In genomic region chr17:9703781-9704082, GRCh38 we compare ENCODE assay signal across 33 cellular contexts. TPM values are rescaled to one million over a fixed set of nuclear protein-coding genes. Genes with fewer than 3 reads are reported as not detected.
"Had no signal": no experiment of that assay in that cellular context is flagged by ENCODE, and none has a peak within 500 bp of the region (broad histone marks: within the 10 kb centered on the region; RNA-seq: fewer than 3 reads in every experiment).

No MANE protein-coding gene starts in this region.

- H3K36me3 ChIP-seq: ascending aorta, breast epithelium, cardiac muscle cell, colonic mucosa, esophagus muscularis mucosa, gastrocnemius medialis, heart left ventricle had no signal

- H3K27me3 ChIP-seq: ascending aorta, breast epithelium, cardiac muscle cell, colonic mucosa, dorsolateral prefrontal cortex, foreskin keratinocyte, gastrocnemius medialis had no signal

- H3K9me3 Mint-ChIP-seq: activated CD4-positive, alpha-beta memory T cell treated with anti-CD3 and anti-CD28 coated beads, Interleukin-2, amount 10 ng/mL, durations not matched to agents 7 days and 5 days; activated CD4-positive, alpha-beta T cell treated with anti-CD3 and anti-CD28 coated beads, Interleukin-2, amount 10 ng/mL, durations not matched to agents 7 days and 5 days; activated naive CD4-positive, alpha-beta T cell treated with anti-CD3 and anti-CD28 coated beads, Interleukin-2, amount 10 ng/mL, durations not matched to agents 7 days and 5 days; activated naive CD4-positive, alpha-beta T cell treated with anti-CD3 and anti-CD28 coated beads, Interleukin-2, amount 50 U/mL, for 72 hours; activated naive CD8-positive, alpha-beta T cell treated with anti-CD3 and anti-CD28 coated beads, Interleukin-2, amount 10 ng/mL, durations not matched to agents 7 days and 5 days; activated T-cell treated with anti-CD3 and anti-CD28 coated beads, Interleukin-2, amount 50 U/mL, for 24 hours; activated T-cell treated with anti-CD3 and anti-CD28 coated beads, Interleukin-2, amount 50 U/mL, for 72 hours; brain; dendritic cell treated with granulocyte-macrophage colony-stimulating factor and Interleukin-4, amounts not matched to agents 40 ng/mL and 50 ng/mL, for 4 days; T-helper 1 cell treated with Interleukin-12 subunit alpha and Interleukin-12 subunit beta and Interleukin-4 antibody, amounts not matched to agents 30 μg/mL and 1 μg/mL, for 36 hours; T-helper 2 cell treated with Interferon-gamma antibody and Interleukin-4, amounts not matched to agents 5 μg/mL and 100 μg/mL, for 36 hours had no signal

- H3K4me3 Mint-ChIP-seq: activated CD4-positive, alpha-beta memory T cell treated with anti-CD3 and anti-CD28 coated beads, Interleukin-2, amount 10 ng/mL, durations not matched to agents 7 days and 5 days; activated CD4-positive, alpha-beta T cell treated with anti-CD3 and anti-CD28 coated beads, Interleukin-2, amount 10 ng/mL, durations not matched to agents 7 days and 5 days; activated naive CD4-positive, alpha-beta T cell treated with anti-CD3 and anti-CD28 coated beads, Interleukin-2, amount 10 ng/mL, durations not matched to agents 7 days and 5 days; activated naive CD8-positive, alpha-beta T cell treated with anti-CD3 and anti-CD28 coated beads, Interleukin-2, amount 10 ng/mL, durations not matched to agents 7 days and 5 days; activated T-cell treated with anti-CD3 and anti-CD28 coated beads, Interleukin-2, amount 50 U/mL, for 24 hours; activated T-cell treated with anti-CD3 and anti-CD28 coated beads, Interleukin-2, amount 50 U/mL, for 72 hours; brain; dendritic cell treated with granulocyte-macrophage colony-stimulating factor and Interleukin-4, amounts not matched to agents 40 ng/mL and 50 ng/mL, for 4 days; T-helper 1 cell treated with Interleukin-12 subunit alpha and Interleukin-12 subunit beta and Interleukin-4 antibody, amounts not matched to agents 30 μg/mL and 1 μg/mL, for 36 hours; T-helper 2 cell treated with Interferon-gamma antibody and Interleukin-4, amounts not matched to agents 5 μg/mL and 100 μg/mL, for 36 hours had no signal

- H3K4me3 ChIP-seq: ascending aorta, breast epithelium, cardiac muscle cell, colonic mucosa, dorsolateral prefrontal cortex, esophagus muscularis mucosa, gastrocnemius medialis, heart left ventricle had no signal

- H3K27ac Mint-ChIP-seq: activated CD4-positive, alpha-beta memory T cell treated with anti-CD3 and anti-CD28 coated beads, Interleukin-2, amount 10 ng/mL, durations not matched to agents 7 days and 5 days; activated CD4-positive, alpha-beta T cell treated with anti-CD3 and anti-CD28 coated beads, Interleukin-2, amount 10 ng/mL, durations not matched to agents 7 days and 5 days; activated naive CD4-positive, alpha-beta T cell treated with anti-CD3 and anti-CD28 coated beads, Interleukin-2, amount 10 ng/mL, durations not matched to agents 7 days and 5 days; activated naive CD4-positive, alpha-beta T cell treated with anti-CD3 and anti-CD28 coated beads, Interleukin-2, amount 50 U/mL, for 72 hours; activated naive CD8-positive, alpha-beta T cell treated with anti-CD3 and anti-CD28 coated beads, Interleukin-2, amount 10 ng/mL, durations not matched to agents 7 days and 5 days; activated T-cell treated with anti-CD3 and anti-CD28 coated beads, Interleukin-2, amount 50 U/mL, for 24 hours; activated T-cell treated with anti-CD3 and anti-CD28 coated beads, Interleukin-2, amount 50 U/mL, for 72 hours; brain; dendritic cell treated with granulocyte-macrophage colony-stimulating factor and Interleukin-4, amounts not matched to agents 40 ng/mL and 50 ng/mL, for 4 days; T-helper 1 cell treated with Interleukin-12 subunit alpha and Interleukin-12 subunit beta and Interleukin-4 antibody, amounts not matched to agents 30 μg/mL and 1 μg/mL, for 36 hours; T-helper 2 cell treated with Interferon-gamma antibody and Interleukin-4, amounts not matched to agents 5 μg/mL and 100 μg/mL, for 36 hours had no signal

- H3K4me1 Mint-ChIP-seq: activated CD4-positive, alpha-beta T cell treated with anti-CD3 and anti-CD28 coated beads, Interleukin-2, amount 10 ng/mL, durations not matched to agents 7 days and 5 days; activated naive CD4-positive, alpha-beta T cell treated with anti-CD3 and anti-CD28 coated beads, Interleukin-2, amount 10 ng/mL, durations not matched to agents 7 days and 5 days; activated naive CD8-positive, alpha-beta T cell treated with anti-CD3 and anti-CD28 coated beads, Interleukin-2, amount 10 ng/mL, durations not matched to agents 7 days and 5 days; brain had no signal

- DNase-seq: activated CD4-positive, alpha-beta memory T cell treated with anti-CD3 and anti-CD28 coated beads, Interleukin-2, amount 10 ng/mL, durations not matched to agents 7 days and 5 days; activated CD4-positive, alpha-beta T cell treated with anti-CD3 and anti-CD28 coated beads for 1 hour; activated CD4-positive, alpha-beta T cell treated with anti-CD3 and anti-CD28 coated beads for 4 hours; activated CD4-positive, alpha-beta T cell treated with anti-CD3 and anti-CD28 coated beads, Interleukin-2, amount 10 ng/mL, durations not matched to agents 7 days and 5 days; activated CD4-positive, alpha-beta T cell treated with anti-CD3 and anti-CD28 coated beads, Interleukin-2, amount 50 U/mL, for 4 hours; activated CD8-positive, alpha-beta memory T cell treated with anti-CD3 and anti-CD28 coated beads, Interleukin-2, amount 50 U/mL, for 48 hours; activated gamma-delta T cell; activated naive CD4-positive, alpha-beta T cell; activated naive CD4-positive, alpha-beta T cell treated with anti-CD3 and anti-CD28 coated beads, Interleukin-2, amount 10 ng/mL, durations not matched to agents 7 days and 5 days; activated naive CD8-positive, alpha-beta T cell treated with anti-CD3 and anti-CD28 coated beads, Interleukin-2, amount 10 ng/mL, durations not matched to agents 7 days and 5 days; activated T-cell treated with anti-CD3 and anti-CD28 coated beads for 4 hours; activated T-cell treated with anti-CD3 and anti-CD28 coated beads, Interleukin-2, amount 50 U/mL, for 24 hours; activated T-cell treated with anti-CD3 and anti-CD28 coated beads, Interleukin-2, amount 50 U/mL, for 72 hours; central memory CD4-positive, alpha-beta T cell; cerebellar nuclear complex; colonic mucosa; dorsolateral prefrontal cortex; effector memory CD4-positive, alpha-beta T cell; erythroblast; foreskin keratinocyte; gastrocnemius medialis; glutamatergic neuron; heart left ventricle; T1000 had no signal

- H3K9me3 ChIP-seq: ascending aorta, breast epithelium, colonic mucosa, esophagus muscularis mucosa, gastrocnemius medialis, heart left ventricle had no signal

- H3K27ac ChIP-seq: ascending aorta, breast epithelium, cardiac muscle cell, colonic mucosa, dorsolateral prefrontal cortex, esophagus muscularis mucosa, foreskin keratinocyte, gastrocnemius medialis, heart left ventricle had no signal

- H3K27me3 Mint-ChIP-seq: activated CD4-positive, alpha-beta T cell treated with anti-CD3 and anti-CD28 coated beads, Interleukin-2, amount 10 ng/mL, durations not matched to agents 7 days and 5 days; activated naive CD4-positive, alpha-beta T cell treated with anti-CD3 and anti-CD28 coated beads, Interleukin-2, amount 10 ng/mL, durations not matched to agents 7 days and 5 days; activated naive CD8-positive, alpha-beta T cell treated with anti-CD3 and anti-CD28 coated beads, Interleukin-2, amount 10 ng/mL, durations not matched to agents 7 days and 5 days; activated T-cell treated with anti-CD3 and anti-CD28 coated beads, Interleukin-2, amount 50 U/mL, for 24 hours; brain; dendritic cell treated with granulocyte-macrophage colony-stimulating factor and Interleukin-4, amounts not matched to agents 40 ng/mL and 50 ng/mL, for 4 days had no signal

- H3K36me3 Mint-ChIP-seq: activated naive CD4-positive, alpha-beta T cell treated with anti-CD3 and anti-CD28 coated beads, Interleukin-2, amount 10 ng/mL, durations not matched to agents 7 days and 5 days; activated naive CD4-positive, alpha-beta T cell treated with anti-CD3 and anti-CD28 coated beads, Interleukin-2, amount 50 U/mL, for 72 hours; brain had no signal

- H3K4me1 ChIP-seq: ascending aorta, breast epithelium, colonic mucosa, esophagus muscularis mucosa, foreskin keratinocyte, gastrocnemius medialis, heart left ventricle had no signal

RNA-seq across cellular contexts. Expression of gene USP43, which starts 58.4 kb away (rescaled TPM):
- total RNA-seq: ascending aorta had no signal
